Comparison of ENCODE assay signal across 1 cellular context in genomic region chr4:8202108-8202507, GRCh38.
TF ChIP-seq lines count a peak whose summit lies in the region.

No MANE protein-coding gene starts in this region.

TF ChIP-seq in SK-N-SH treated with all-trans-retinoic acid at 6 μM for 48 hours, 23 proteins besides CTCF, POLR2A, EP300 and RAD21 (continued from another document):
- TF ChIP-seq CSRNP3 (CRISPR knock-in tag; IDR thresholded peaks at IDR 0.05) (no peak), ESRRG (CRISPR knock-in tag; IDR thresholded peaks at IDR 0.05) (no peak)
